19 cellular contexts compared by ENCODE assay signal in the genomic region with DNA sequence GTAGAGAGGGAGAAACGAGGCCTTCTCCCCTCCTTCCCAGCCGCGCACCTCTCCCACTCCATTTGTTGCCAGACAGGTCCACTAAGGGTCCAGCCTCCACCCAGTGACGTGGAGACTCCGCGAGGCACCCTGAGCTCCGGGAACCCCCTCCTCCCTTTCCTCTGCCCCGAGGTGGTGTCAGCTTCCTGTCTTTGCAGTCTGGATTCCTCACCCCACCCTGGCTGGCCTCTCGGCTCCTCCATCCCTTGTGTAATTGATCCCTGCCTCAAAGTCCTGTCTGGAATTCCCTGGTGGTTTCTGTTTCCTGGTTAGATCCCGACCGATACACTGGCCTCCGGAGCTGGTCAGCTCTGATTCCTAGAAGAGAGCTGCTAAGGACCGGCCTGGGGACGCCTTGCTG.
DNase-seq lines count a peak whose midpoint lies in the region; ATAC-seq, FAIRE-seq and TF ChIP-seq lines count a peak whose summit lies in the region.
"Had no signal": no experiment of that assay in that cellular context is flagged by ENCODE, and none has a peak within 500 bp of the region (broad histone marks: within the 10 kb centered on the region; RNA-seq: fewer than 3 reads in every experiment).

No MANE protein-coding gene starts in this region.

- WGBS in neuronal stem cell (ENCODE audit: extremely low coverage in 2 of 2, insufficient read length in 2 of 2, insufficient replicate concordance in 1 of 2), 2 donors = no CpG with 5 or more reads among the region's 14 CpGs

- no peak overlapping the region for H4K8ac ChIP-seq in neuronal stem cell (ENCODE audit: low read depth, low read length)

- FAIRE-seq in RCC 7860 (lab: Jason Lieb, UNC) = no peak

- H2BK15ac ChIP-seq in neuronal stem cell (ENCODE audit: low read length) = no peak overlapping the region

- H3K9me3 ChIP-seq in PC-3 (ENCODE audit: low read length) = no peaks in the 10 kb centered on the region
- no peaks in the 10 kb centered on the region for H3K9me3 ChIP-seq in fibroblast of lung (ENCODE audit: control insufficient read depth, insufficient read depth, low read depth, low read length)
- no peaks in the 10 kb centered on the region for H3K9me3 ChIP-seq in neuronal stem cell (replicated peaks in 1 of 2; ENCODE audit: control insufficient read depth in 2 of 2, insufficient read depth in 1 of 2, low read depth in 1 of 2, low read length in 2 of 2)
- H3K9me3 ChIP-seq: adrenal gland had no signal

- H3K4me2 ChIP-seq in PC-3 (ENCODE audit: low read length) (peak overlapping the region; percentile 54), fibroblast of lung (ENCODE audit: extremely low read depth, insufficient read depth, low read length) (no peak overlapping the region), neuronal stem cell (ENCODE audit: insufficient read depth, low read length, poor library complexity, severe bottlenecking) (no peak overlapping the region)

- ATAC-seq in PC-3 (no peak), GM18909 (IDR thresholded peaks at IDR 0.05; ENCODE audit: poor library complexity, unreplicated experiment) (no peak), HG03175 (IDR thresholded peaks at IDR 0.05; ENCODE audit: unreplicated experiment) (no peak)

- H3K79me1 ChIP-seq in neuronal stem cell (ENCODE audit: low read depth, low read length) = no peaks in the 10 kb centered on the region

- H2BK12ac ChIP-seq in neuronal stem cell (ENCODE audit: low read length) = no peak overlapping the region

- no peak overlapping the region for H2BK5ac ChIP-seq in neuronal stem cell (ENCODE audit: low read length)

- H3K36me3 ChIP-seq in PC-3 (ENCODE audit: low read depth, low read length) = no peaks in the 10 kb centered on the region
- H3K36me3 ChIP-seq in fibroblast of lung (ENCODE audit: control insufficient read depth, insufficient read depth, low read length) = no peaks in the 10 kb centered on the region
- no peaks in the 10 kb centered on the region for H3K36me3 ChIP-seq in neuronal stem cell (replicated peaks in 1 of 2; ENCODE audit: control insufficient read depth in 2 of 2, insufficient read depth in 2 of 2, low read length in 2 of 2)
- H3K36me3 ChIP-seq: adrenal gland had no signal

- no peaks in the 10 kb centered on the region for H3K79me2 ChIP-seq in PC-3 (ENCODE audit: low read length)
- no peaks in the 10 kb centered on the region for H3K79me2 ChIP-seq in fibroblast of lung (ENCODE audit: control insufficient read depth, insufficient read depth, low read length)

- H3K14ac ChIP-seq in neuronal stem cell (ENCODE audit: low read length) = no peak overlapping the region

- no peak overlapping the region for H2AK5ac ChIP-seq in neuronal stem cell (ENCODE audit: low read depth, low read length)

- H3K27ac ChIP-seq in PC-3 (ENCODE audit: low read length) (peak overlapping the region; percentile 44), fibroblast of lung (ENCODE audit: insufficient read depth, low read length) (no peak overlapping the region), neuronal stem cell (replicated peaks; ENCODE audit: low read length) (no peak overlapping the region)
- H3K27ac ChIP-seq: adrenal gland had no signal

- peak; percentile 14 for DNase-seq in EH (ENCODE audit: low read depth)
- no peak for DNase-seq in PC-3
- DNase-seq in fibroblast of lung (ENCODE audit: low read depth in 2 of 2) = no peak
- DNase-seq in neuronal stem cell (ENCODE audit: low spot score) = no peak
- DNase-seq in RCC 7860 (ENCODE audit: low spot score) = no peak
- no peak for DNase-seq in T-helper 9 cell
- DNase-seq: activated CD4-positive, alpha-beta T cell treated with anti-CD3 and anti-CD28 coated beads, Interleukin-2, amount 50 U/mL, for 1 hour; activated CD8-positive, alpha-beta memory T cell treated with anti-CD3 and anti-CD28 coated beads, Interleukin-2, amount 50 U/mL, for 4 hours; activated effector memory CD4-positive, alpha-beta T cell treated with Interleukin-2 at 50 U/mL for 16 hours; adrenal gland; CD4-positive, alpha-beta T cell; DMS79; effector CD8-positive, alpha-beta T cell; naive B cell; NCI-H1105; NCI-H510A treated with DMSO at 0.1 percent for 48 hours; substantia nigra had no signal

- intact Hi-C loops in PC-3 (cut with micrococcal nuclease) = no loop called here

- H3K9ac ChIP-seq in PC-3 (ENCODE audit: low read length) (no peak overlapping the region), fibroblast of lung (ENCODE audit: insufficient read depth, low read length) (no peak overlapping the region), neuronal stem cell (ENCODE audit: low read depth, low read length, poor library complexity) (no peak overlapping the region)

- no peak overlapping the region for H4K91ac ChIP-seq in neuronal stem cell (ENCODE audit: low read depth, low read length, poor library complexity)

- POLR2A ChIA-PET in PC-3 (lab: Charles Lee; ENCODE audit: unreplicated experiment) = no interaction called here

- no TSS peak for BruUV-seq in PC-3 (replicated peaks; lab: Mats Ljungman, UMichigan)

- H4K20me1 ChIP-seq in PC-3 (ENCODE audit: low read length) (no peaks in the 10 kb centered on the region), fibroblast of lung (ENCODE audit: control insufficient read depth, extremely low read depth, insufficient read depth, low read length) (no peaks in the 10 kb centered on the region)

- peaks cover 3% of the 10 kb centered on the region for H3F3A ChIP-seq in PC-3 (ENCODE audit: low read length, unreplicated experiment)

- peak overlapping the region; percentile 6 for H2BK120ac ChIP-seq in neuronal stem cell (ENCODE audit: low read depth, low read length)

- H3K4me1 ChIP-seq in PC-3 (ENCODE audit: insufficient read depth, low read length) = peaks cover 23% of the 10 kb centered on the region
- peaks cover 3% of the 10 kb centered on the region for H3K4me1 ChIP-seq in fibroblast of lung (ENCODE audit: control insufficient read depth, extremely low read depth, insufficient read depth, low read length)
- no peaks in the 10 kb centered on the region for H3K4me1 ChIP-seq in neuronal stem cell (ENCODE audit: control insufficient read depth in 2 of 2, insufficient read depth in 1 of 2, low read depth in 1 of 2, low read length in 2 of 2)
- H3K4me1 ChIP-seq: adrenal gland had no signal

- CTCF ChIA-PET in PC-3 (lab: Charles Lee) = interaction anchor here (1.3 kb wide), 1 partner anchor 92 kb away, joined by 5 read pairs; no protein-coding TSS in a partner anchor

- H3K18ac ChIP-seq in neuronal stem cell (ENCODE audit: low read length) = no peak overlapping the region

- peak overlapping the region; percentile 19 for H3K23ac ChIP-seq in neuronal stem cell (ENCODE audit: low read depth, low read length, poor library complexity)

- TF ChIP-seq CTCF in PC-3 (conservative IDR thresholded peaks at IDR 0.05; ENCODE audit: low read depth, low read length) (no peak), fibroblast of lung (conservative IDR thresholded peaks at IDR 0.05 in 1 of 2, IDR thresholded peaks at IDR 0.05 in 1 of 2; ENCODE audit: low read depth in 1 of 2, low read length in 2 of 2) (no peak)

- H3K27me3 ChIP-seq in PC-3 (ENCODE audit: low read length) = no peaks in the 10 kb centered on the region
- no peaks in the 10 kb centered on the region for H3K27me3 ChIP-seq in fibroblast of lung (ENCODE audit: control insufficient read depth, insufficient read depth, low read length)
- H3K27me3 ChIP-seq in neuronal stem cell (ENCODE audit: control insufficient read depth in 3 of 3, insufficient read depth in 3 of 3, low read depth in 1 of 3, low read length in 3 of 3) = no peaks in the 10 kb centered on the region
- H3K27me3 ChIP-seq: adrenal gland had no signal

- H3K9me2 ChIP-seq in PC-3 (replicated peaks; ENCODE audit: low read length) = no peaks in the 10 kb centered on the region

- no peak overlapping the region for H3K4ac ChIP-seq in neuronal stem cell (ENCODE audit: low read length)

- H2AFZ ChIP-seq in PC-3 (ENCODE audit: low read length) (peak overlapping the region; percentile 15; the same call in 1 of the 2 replicates), fibroblast of lung (ENCODE audit: low read length) (peak overlapping the region; percentile 54), neuronal stem cell (ENCODE audit: low read length) (peak overlapping the region; percentile 57)

- H3K4me3 ChIP-seq in PC-3 (ENCODE audit: low read length) (no peak overlapping the region), fibroblast of lung (replicated peaks in 1 of 4; ENCODE audit: control extremely low read depth in 1 of 4, insufficient read depth in 1 of 4, low read depth in 3 of 4, low read length in 4 of 4) (no peak overlapping the region), neuronal stem cell (ENCODE audit: low read length in 2 of 2) (no peak overlapping the region)
- H3K4me3 ChIP-seq: adrenal gland had no signal
